Comparison of ENCODE assay signal across 6 cellular contexts in genomic region chr10:47054936-47055335, GRCh38.
"Had no signal": no experiment of that assay in that cellular context is flagged by ENCODE, and none has a peak within 500 bp of the region (broad histone marks: within the 10 kb centered on the region; RNA-seq: fewer than 3 reads in every experiment).

No MANE protein-coding gene starts in this region.

- H3K4me1 Mint-ChIP-seq: GM23338, H9, IgD-negative memory B cell had no signal

- H3K4me3 ChIP-seq: GM23338 had no signal

- H3K27ac ChIP-seq: HL-60 had no signal

- DNase-seq: HCEC 1CT had no signal

- H2AFZ ChIP-seq: GM23338 had no signal

- H3K27ac Mint-ChIP-seq: GM23338, IgD-negative memory B cell had no signal

- H3K9me3 Mint-ChIP-seq: GM23338, IgD-negative memory B cell had no signal

- H3K4me2 ChIP-seq: GM23338 had no signal

- ATAC-seq: GM23338, HepG2 had no signal

- H3K4me3 Mint-ChIP-seq: GM23338, H9, IgD-negative memory B cell had no signal

- H3K36me3 Mint-ChIP-seq: IgD-negative memory B cell had no signal
